10 cellular contexts compared by ENCODE assay signal in genomic region chr16:83925957-83926725, GRCh38. TPM values are rescaled to one million over a fixed set of nuclear protein-coding genes. Genes with fewer than 3 reads are reported as not detected.
A peak's percentile ranks its signal among the peaks of the same experiment; 100 is the strongest.
DNase-seq lines count a peak whose midpoint lies in the region; ATAC-seq and TF ChIP-seq lines count a peak whose summit lies in the region.
"Had no signal": no experiment of that assay in that cellular context is flagged by ENCODE, and none has a peak within 500 bp of the region (broad histone marks: within the 10 kb centered on the region; RNA-seq: fewer than 3 reads in every experiment).

No MANE protein-coding gene starts in this region.

- intact Hi-C loops in heart left ventricle (cut with DNase I) (loop anchor here in 1 of 10 donors (10.0 kb wide), 1 partner anchor 101 kb away; no protein-coding TSS in a partner anchor), left ventricle myocardium inferior (cut with micrococcal nuclease) (no loop called here)

- peaks cover 0 to 25% (median 11%) of the 10 kb centered on the region in 12 donors for H3K4me1 ChIP-seq in heart left ventricle
- peaks cover 0 to 21% of the 10 kb centered on the region in 2 donors for H3K4me1 ChIP-seq in right atrium auricular region
- H3K4me1 ChIP-seq in left ventricle myocardium inferior = peaks cover 26% of the 10 kb centered on the region

- H3K4me3 ChIP-seq in heart left ventricle = no peak overlapping the region
- H3K4me3 ChIP-seq in right atrium auricular region = no peak overlapping the region
- H3K4me3 ChIP-seq in left ventricle myocardium inferior = no peak overlapping the region
- H3K4me3 ChIP-seq: coronary artery had no signal

- TF ChIP-seq POLR2A in heart left ventricle (IDR thresholded peaks at IDR 0.05) = no peak

- peaks cover 0 to 19% (median 6%) of the 10 kb centered on the region in 9 donors for H3K36me3 ChIP-seq in heart left ventricle
- H3K36me3 ChIP-seq in right atrium auricular region = peaks cover 11% of the 10 kb centered on the region
- peaks cover 9% of the 10 kb centered on the region for H3K36me3 ChIP-seq in left ventricle myocardium inferior

- peak in 3 of 5 donors; percentile 22 to 54 (median 32) for DNase-seq in heart left ventricle
- DNase-seq in right atrium auricular region (ENCODE audit: low spot score) = no peak
- peak; percentile 15 for DNase-seq in left ventricle myocardium inferior
- DNase-seq in stimulated activated CD4-positive, alpha-beta T cell treated with anti-CD3 and anti-CD28 coated beads, Interleukin-4, amount 100 ng/mL, for 4 hours = no peak
- no peak for DNase-seq in Ammon's horn (ENCODE audit: low spot score)
- DNase-seq: NCI-H1417 treated with DMSO at 0.1 percent for 48 hours, NCI-H510A had no signal

- WGBS in heart left ventricle, 4 donors = 57 to 70% (median 64%) methylated on average over 18 to 27 of the region's 27 CpGs

- H3K9me3 ChIP-seq in heart left ventricle (no peaks in the 10 kb centered on the region), right atrium auricular region (no peaks in the 10 kb centered on the region), left ventricle myocardium inferior (replicated peaks) (no peaks in the 10 kb centered on the region)

- H3K27me3 ChIP-seq in heart left ventricle = no peaks in the 10 kb centered on the region
- no peaks in the 10 kb centered on the region for H3K27me3 ChIP-seq in right atrium auricular region
- no peaks in the 10 kb centered on the region for H3K27me3 ChIP-seq in left ventricle myocardium inferior (ENCODE audit: low read depth)

- H3K27ac ChIP-seq in heart left ventricle (no peak overlapping the region), right atrium auricular region (no peak overlapping the region), left ventricle myocardium inferior (replicated peaks) (no peak overlapping the region)
- H3K27ac ChIP-seq: coronary artery had no signal

- TF ChIP-seq CTCF in heart left ventricle (IDR thresholded peaks at IDR 0.05) (no peak), right atrium auricular region (IDR thresholded peaks at IDR 0.05) (no peak), left ventricle myocardium inferior (IDR thresholded peaks at IDR 0.05; ENCODE audit: borderline replicate concordance) (no peak)

- ATAC-seq in heart left ventricle (peak in 2 of 4 donors; percentile 2 to 7), GM21381 (IDR thresholded peaks at IDR 0.05; ENCODE audit: unreplicated experiment) (no peak)

RNA-seq across cellular contexts. Expression of gene OSGIN1, which starts 26.9 kb away (rescaled TPM):
- total RNA-seq in heart left ventricle (10 to 100 TPM in 2 of 9 donors, 1 to 10 TPM in 7; 3.3 to 11.0 (median 7.0) TPM), right atrium auricular region (1 to 10 TPM; 6.0 to 6.5 TPM), left ventricle myocardium inferior (12.5 TPM)
- polyA plus RNA-seq in heart left ventricle = 10 to 100 TPM in 1 of 2 donors, 1 to 10 TPM in 1; 7.4 to 12.8 TPM

RNA-seq across cellular contexts. Expression of gene MLYCD, which starts 27.2 kb away (rescaled TPM):
- total RNA-seq in heart left ventricle = 10 to 100 TPM; 22.5 to 65.3 (median 40.2) TPM
- 10 to 100 TPM; 19.4 to 21.8 TPM for polyA plus RNA-seq in heart left ventricle
- 10 to 100 TPM; 22.0 to 37.0 TPM for total RNA-seq in right atrium auricular region
- 50.4 TPM for total RNA-seq in left ventricle myocardium inferior

RNA-seq across cellular contexts. Expression of gene NECAB2, which starts 41.9 kb away (rescaled TPM):
- 1 to 10 TPM in 2 of 9 donors, under 1 TPM in 5, not detected in 2; 0.24 to 1.3 (median 0.77) TPM for total RNA-seq in heart left ventricle
- 1 to 10 TPM; 1.2 to 2.1 TPM for polyA plus RNA-seq in heart left ventricle
- under 1 TPM in 1 of 2 donors, not detected in 1; 0.71 TPM for total RNA-seq in right atrium auricular region
- 0.69 TPM for total RNA-seq in left ventricle myocardium inferior
- total RNA-seq: activated naive CD8-positive, alpha-beta T cell treated with anti-CD3 and anti-CD28 coated beads, Interleukin-2, amount 10 ng/mL, durations not matched to agents 7 days and 5 days had no signal

Comparison
In these comparisons a context has a peak if more than half of its experiments do, and no peak if none do; other contexts are left out.
1. DNase-seq: peak in heart left ventricle (3 of 5) and left ventricle myocardium inferior (single experiment); none in right atrium auricular region (single experiment), stimulated activated CD4-positive, alpha-beta T cell treated with anti-CD3 and anti-CD28 coated beads, Interleukin-4, amount 100 ng/mL, for 4 hours (0 of 2) and Ammon's horn (single experiment).